Comparison of ENCODE assay signal across 1 cellular context in the genomic region with DNA sequence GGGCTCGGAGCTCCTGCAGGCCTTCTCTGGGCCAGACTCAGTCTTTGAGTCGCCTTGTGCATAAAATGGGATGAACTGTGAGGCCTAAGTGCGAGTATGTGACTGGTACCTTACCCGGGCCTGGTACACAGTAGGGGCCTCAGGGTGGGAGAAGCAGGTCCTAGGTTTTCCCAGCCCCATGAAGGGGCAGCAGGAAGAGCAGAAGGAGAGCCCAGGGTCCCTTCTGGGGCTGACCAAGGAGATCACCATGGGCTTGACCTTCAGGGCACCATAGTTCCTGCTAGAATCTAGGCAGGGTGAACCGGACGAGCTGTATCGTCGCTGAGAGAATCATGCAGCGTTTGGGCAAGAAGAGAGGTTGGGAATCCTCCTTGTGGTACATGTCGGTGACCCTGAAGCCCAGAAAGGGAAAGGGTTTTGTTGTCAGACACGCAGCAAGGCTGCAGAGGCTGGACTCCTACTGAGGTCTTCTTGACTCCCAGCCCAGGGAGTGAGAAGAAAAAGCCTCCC.
TF ChIP-seq lines count a peak whose summit lies in the region.

No MANE protein-coding gene starts in this region.

TF ChIP-seq in IMR-90, 13 proteins besides CTCF, POLR2A, EP300 and RAD21:
- TF ChIP-seq, protein P1, sequence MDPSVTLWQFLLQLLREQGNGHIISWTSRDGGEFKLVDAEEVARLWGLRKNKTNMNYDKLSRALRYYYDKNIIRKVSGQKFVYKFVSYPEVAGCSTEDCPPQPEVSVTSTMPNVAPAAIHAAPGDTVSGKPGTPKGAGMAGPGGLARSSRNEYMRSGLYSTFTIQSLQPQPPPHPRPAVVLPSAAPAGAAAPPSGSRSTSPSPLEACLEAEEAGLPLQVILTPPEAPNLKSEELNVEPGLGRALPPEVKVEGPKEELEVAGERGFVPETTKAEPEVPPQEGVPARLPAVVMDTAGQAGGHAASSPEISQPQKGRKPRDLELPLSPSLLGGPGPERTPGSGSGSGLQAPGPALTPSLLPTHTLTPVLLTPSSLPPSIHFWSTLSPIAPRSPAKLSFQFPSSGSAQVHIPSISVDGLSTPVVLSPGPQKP (IDR thresholded peaks at IDR 0.05; ENCODE audit: borderline replicate concordance, low read depth, low read length) = no peak
- TF ChIP-seq BHLHE40 (IDR thresholded peaks at IDR 0.05; ENCODE audit: low read depth, low read length) = no peak
- no peak for TF ChIP-seq FOS (IDR thresholded peaks at IDR 0.05; ENCODE audit: low read depth, low read length)
- no peak for TF ChIP-seq MAFK (IDR thresholded peaks at IDR 0.05; ENCODE audit: low read depth, low read length)
- TF ChIP-seq, protein P2, sequence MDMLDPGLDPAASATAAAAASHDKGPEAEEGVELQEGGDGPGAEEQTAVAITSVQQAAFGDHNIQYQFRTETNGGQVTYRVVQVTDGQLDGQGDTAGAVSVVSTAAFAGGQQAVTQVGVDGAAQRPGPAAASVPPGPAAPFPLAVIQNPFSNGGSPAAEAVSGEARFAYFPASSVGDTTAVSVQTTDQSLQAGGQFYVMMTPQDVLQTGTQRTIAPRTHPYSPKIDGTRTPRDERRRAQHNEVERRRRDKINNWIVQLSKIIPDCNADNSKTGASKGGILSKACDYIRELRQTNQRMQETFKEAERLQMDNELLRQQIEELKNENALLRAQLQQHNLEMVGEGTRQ (IDR thresholded peaks at IDR 0.05; ENCODE audit: low read depth, low read length) = no peak
- no peak for TF ChIP-seq NFE2L2 (IDR thresholded peaks at IDR 0.05; ENCODE audit: low read depth, low read length)
- TF ChIP-seq CEBPB (IDR thresholded peaks at IDR 0.05; ENCODE audit: low read depth, low read length) = no peak
- no peak for TF ChIP-seq RFX5 (IDR thresholded peaks at IDR 0.05; ENCODE audit: low read depth, low read length)
- no peak for TF ChIP-seq MAZ (IDR thresholded peaks at IDR 0.05; ENCODE audit: borderline replicate concordance, low read depth, low read length)
- TF ChIP-seq SMC3 (IDR thresholded peaks at IDR 0.05; ENCODE audit: low read depth, low read length) = no peak
- no peak for TF ChIP-seq CHD1 (IDR thresholded peaks at IDR 0.05; ENCODE audit: low read depth, low read length)
- TF ChIP-seq RCOR1 (IDR thresholded peaks at IDR 0.05; ENCODE audit: insufficient replicate concordance, low read length) = no peak
- no peak for TF ChIP-seq MXI1 (IDR thresholded peaks at IDR 0.05; ENCODE audit: borderline replicate concordance, low read depth, low read length)
